In genomic region chr13:54607421-54607820, GRCh38 we compare ENCODE assay signal across 6 cellular contexts.
"Had no signal": no experiment of that assay in that cellular context is flagged by ENCODE, and none has a peak within 500 bp of the region (broad histone marks: within the 10 kb centered on the region; RNA-seq: fewer than 3 reads in every experiment).

No MANE protein-coding gene starts in this region.

- H3K36me3 Mint-ChIP-seq: IgD-negative memory B cell had no signal

- H3K4me3 Mint-ChIP-seq: GM23338, H9, IgD-negative memory B cell had no signal

- H3K27me3 Mint-ChIP-seq: IgD-negative memory B cell had no signal

- H3K4me1 Mint-ChIP-seq: IgD-negative memory B cell had no signal

- H3K27ac Mint-ChIP-seq: GM23338, H9, IgD-negative memory B cell had no signal

- DNase-seq: H9, HCEC 1CT, KBM-7 had no signal

- ATAC-seq: GM23338, HepG2 had no signal
